14 cellular contexts compared by ENCODE assay signal in genomic region chr2:106560773-106561172, GRCh38.
DNase-seq lines count a peak whose midpoint lies in the region; ATAC-seq, FAIRE-seq and TF ChIP-seq lines count a peak whose summit lies in the region.
"Had no signal": no experiment of that assay in that cellular context is flagged by ENCODE, and none has a peak within 500 bp of the region (broad histone marks: within the 10 kb centered on the region; RNA-seq: fewer than 3 reads in every experiment).

No MANE protein-coding gene starts in this region.

- H3K27me3 Mint-ChIP-seq in mesothelial cell of epicardium (ENCODE audit: low read depth) = no peaks in the 10 kb centered on the region

- no peak for TF ChIP-seq POLR2A in stomach (IDR thresholded peaks at IDR 0.05)

- no peak for ATAC-seq in GM19397 (IDR thresholded peaks at IDR 0.05; ENCODE audit: unreplicated experiment)
- no peak for ATAC-seq in GM18502 (IDR thresholded peaks at IDR 0.05; ENCODE audit: poor library complexity, unreplicated experiment)

- peaks cover 37% of the 10 kb centered on the region for H3K4me1 Mint-ChIP-seq in mesothelial cell of epicardium
- H3K4me1 Mint-ChIP-seq: CD8-positive, alpha-beta memory T cell had no signal

- no peaks in the 10 kb centered on the region for H3K9me3 ChIP-seq in stomach

- intact Hi-C loops in stomach (cut with DNase I; ENCODE audit: low total_unique reads) = no loop called here

- H3K36me3 Mint-ChIP-seq in mesothelial cell of epicardium = no peaks in the 10 kb centered on the region

- FAIRE-seq in bronchial epithelial cell (lab: Jason Lieb, UNC) = peak; percentile 36

- no peak for DNase-seq in bronchial epithelial cell (ENCODE audit: low read depth)
- DNase-seq in mesothelial cell of epicardium (ENCODE audit: low spot score in 2 of 2, unreplicated experiment in 2 of 2) = no peak
- no peak for DNase-seq in stomach
- no peak for DNase-seq in AG08396 (ENCODE audit: low spot score)
- DNase-seq: CD8-positive, alpha-beta memory T cell; DMS79; HCEC 1CT; IMR-90; NCI-H1436; NCI-H526 had no signal

- H3K36me3 ChIP-seq in bronchial epithelial cell (ENCODE audit: control insufficient read depth, insufficient read depth, low read length) (no peaks in the 10 kb centered on the region), stomach (no peaks in the 10 kb centered on the region)
- H3K36me3 ChIP-seq: BLaER1 treated with 17β-estradiol and CSF1 and Interleukin-3, amounts not matched to agents 10 nM and 100 nM had no signal

- H3K27ac Mint-ChIP-seq in mesothelial cell of epicardium = peak overlapping the region; percentile 76
- H3K27ac Mint-ChIP-seq: CD8-positive, alpha-beta memory T cell had no signal

- no peak for TF ChIP-seq EP300 in stomach (IDR thresholded peaks at IDR 0.05)

- H3K4me1 ChIP-seq in stomach = peaks cover 36 to 63% (median 50%) of the 10 kb centered on the region in 4 donors

- H3K4me3 ChIP-seq in bronchial epithelial cell (ENCODE audit: low read depth, low read length) = no peak overlapping the region
- H3K4me3 ChIP-seq in stomach = no peak overlapping the region
- H3K4me3 ChIP-seq: BLaER1 treated with 17β-estradiol and CSF1 and Interleukin-3, amounts not matched to agents 10 nM and 100 nM had no signal

- H3K27me3 ChIP-seq in bronchial epithelial cell (ENCODE audit: control insufficient read depth, insufficient read depth, low read length) (no peaks in the 10 kb centered on the region), stomach (no peaks in the 10 kb centered on the region)
- H3K27me3 ChIP-seq: BLaER1 treated with 17β-estradiol and CSF1 and Interleukin-3, amounts not matched to agents 10 nM and 100 nM had no signal

- 30 to 50% (median 44%) methylated on average over 1 of the region's 1 CpG for WGBS in stomach, 5 donors

- peaks cover 15% of the 10 kb centered on the region for H3K9me3 Mint-ChIP-seq in mesothelial cell of epicardium

- TF ChIP-seq CTCF in C4-2B (conservative IDR thresholded peaks at IDR 0.05) = no peak
- TF ChIP-seq CTCF in bronchial epithelial cell (IDR thresholded peaks at IDR 0.05; ENCODE audit: insufficient read depth, low read length, severe bottlenecking) = no peak
- no peak for TF ChIP-seq CTCF in mesothelial cell of epicardium (IDR thresholded peaks at IDR 0.05; ENCODE audit: unreplicated experiment)
- no peak for TF ChIP-seq CTCF in stomach (IDR thresholded peaks at IDR 0.05)

- no peak overlapping the region for H3K4me3 Mint-ChIP-seq in mesothelial cell of epicardium
- H3K4me3 Mint-ChIP-seq: CD8-positive, alpha-beta memory T cell had no signal

- H3K27ac ChIP-seq in C4-2B (peak overlapping the region; percentile 93), stomach (peak overlapping the region; percentile 39 to 71 (median 65))
- H3K27ac ChIP-seq: BLaER1 treated with 17β-estradiol and CSF1 and Interleukin-3, amounts not matched to agents 10 nM and 100 nM had no signal
